Comparison of ENCODE assay signal across 8 cellular contexts in the genomic region with DNA sequence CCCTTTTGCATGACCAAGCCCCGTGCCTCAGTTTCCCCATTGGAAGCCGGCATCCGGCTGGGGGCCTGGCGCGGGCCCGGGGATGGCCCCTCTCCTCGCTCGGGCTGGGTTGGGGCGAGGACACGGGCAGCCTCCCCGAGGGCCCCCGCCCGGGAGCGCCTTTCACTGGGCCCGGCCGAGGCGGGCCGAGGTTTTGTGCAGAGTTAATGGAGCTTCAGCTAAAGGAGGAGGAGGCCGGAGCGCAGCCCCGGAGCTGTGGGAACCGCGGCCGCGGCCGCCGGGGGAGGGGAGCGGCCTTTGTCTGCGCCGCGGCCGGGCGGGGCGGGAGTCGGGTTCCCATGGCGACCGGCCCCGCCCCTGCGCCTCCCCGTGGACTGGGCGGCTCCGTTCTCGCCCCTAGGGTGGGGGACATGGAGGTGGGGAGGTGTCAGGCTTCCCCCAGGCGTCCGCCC. TPM values are rescaled to one million over a fixed set of nuclear protein-coding genes. Genes with fewer than 3 reads are reported as not detected.
DNase-seq lines count a peak whose midpoint lies in the region; ATAC-seq, FAIRE-seq and TF ChIP-seq lines count a peak whose summit lies in the region.

No MANE protein-coding gene starts in this region.

- BruUV-seq in mammary epithelial cell (replicated peaks; lab: Mats Ljungman, UMichigan), result no TSS peak

- intact Hi-C loops in mammary epithelial cell (cut with micrococcal nuclease) (loop anchor here (5.0 kb wide), 1 partner anchor 36 kb away; a partner anchor contains a TSS), kidney (cut with DNase I) (no loop called here)

- dilution Hi-C loops in mammary epithelial cell (cut with HindIII; ENCODE audit: low sequenced_read_pairs), result no loop called here

- no peak for FAIRE-seq in kidney (lab: Jason Lieb, UNC)

- peaks cover 28% of the 10 kb centered on the region for H3K4me1 ChIP-seq in DND-41 (ENCODE audit: insufficient read depth, low read length)
- H3K4me1 ChIP-seq in mammary epithelial cell (ENCODE audit: insufficient read depth, low read length), result peaks cover 29% of the 10 kb centered on the region
- H3K4me1 ChIP-seq in kidney (ENCODE audit: control insufficient read depth in 1 of 2, insufficient read depth in 1 of 2, low read depth in 1 of 2, low read length in 2 of 2), result peaks cover 6 to 25% of the 10 kb centered on the region in 2 donors

- 4% methylated on average over 22 of the region's 45 CpGs for WGBS in mammary epithelial cell (ENCODE audit: low coverage, missing lambda C conversion rate)

- H3K27ac ChIP-seq in DND-41 (ENCODE audit: low read length) (no peak overlapping the region), mammary epithelial cell (ENCODE audit: insufficient read depth, low read depth, low read length) (no peak overlapping the region), kidney (ENCODE audit: low read depth in 2 of 2, low read length in 2 of 2) (no peak overlapping the region)

- H3K9me3 ChIP-seq in DND-41 (ENCODE audit: insufficient read depth, low read length, severe bottlenecking), result no peaks in the 10 kb centered on the region
- no peaks in the 10 kb centered on the region for H3K9me3 ChIP-seq in mammary epithelial cell (replicated peaks; ENCODE audit: insufficient read depth, low read length)
- H3K9me3 ChIP-seq in kidney (ENCODE audit: control insufficient read depth in 1 of 2, low read length in 2 of 2), result no peaks in the 10 kb centered on the region

- ATAC-seq in DND-41 (ENCODE audit: insufficient read depth, low read depth) (peak; percentile 25; the same call in 1 of the 3 replicates), HG02973 (IDR thresholded peaks at IDR 0.05; ENCODE audit: unreplicated experiment) (no peak), HG03457 (IDR thresholded peaks at IDR 0.05; ENCODE audit: unreplicated experiment) (no peak)

- no peaks in the 10 kb centered on the region for H3K79me2 ChIP-seq in DND-41 (ENCODE audit: insufficient read depth, low read length)
- H3K79me2 ChIP-seq in mammary epithelial cell (ENCODE audit: insufficient read depth, low read length), result peaks cover 4% of the 10 kb centered on the region

- H3K4me2 ChIP-seq in DND-41 (ENCODE audit: insufficient read depth, low read length), result peak overlapping the region; percentile 71
- H3K4me2 ChIP-seq in mammary epithelial cell (ENCODE audit: insufficient read depth, low read depth, low read length), result peak overlapping the region; percentile 95

- H2AFZ ChIP-seq in DND-41 (ENCODE audit: low read depth, low read length), result no peak overlapping the region
- no peak overlapping the region for H2AFZ ChIP-seq in mammary epithelial cell (ENCODE audit: low read depth, low read length)

- CTCF ChIA-PET in mammary epithelial cell (lab: Charles Lee; ENCODE audit: low non-redundant PET), result no interaction called here

- TF ChIP-seq CTCF in DND-41 (IDR thresholded peaks at IDR 0.05; ENCODE audit: borderline replicate concordance, extremely low read depth, low read length, poor library complexity, severe bottlenecking), result peak; percentile 34
- TF ChIP-seq CTCF in mammary epithelial cell (conservative IDR thresholded peaks at IDR 0.05 in 1 of 2, IDR thresholded peaks at IDR 0.05 in 1 of 2; ENCODE audit: extremely low read depth in 1 of 2, insufficient read depth in 1 of 2, low read depth in 1 of 2, low read length in 2 of 2), result no peak
- TF ChIP-seq CTCF in kidney (IDR thresholded peaks at IDR 0.05; ENCODE audit: borderline replicate concordance, extremely low read depth, insufficient read depth), result peak; percentile 34

- H4K20me1 ChIP-seq in DND-41 (ENCODE audit: insufficient read depth, low read length), result peaks cover 6% of the 10 kb centered on the region
- no peaks in the 10 kb centered on the region for H4K20me1 ChIP-seq in mammary epithelial cell (ENCODE audit: insufficient read depth, low read length)

- peaks cover 15% of the 10 kb centered on the region for H3K27me3 ChIP-seq in DND-41 (ENCODE audit: insufficient read depth, low read length, poor library complexity)
- H3K27me3 ChIP-seq in mammary epithelial cell (ENCODE audit: insufficient read depth, low read length), result no peaks in the 10 kb centered on the region

- H3K36me3 ChIP-seq in DND-41 (ENCODE audit: insufficient read depth, low read length), result no peaks in the 10 kb centered on the region
- peaks cover 2% of the 10 kb centered on the region for H3K36me3 ChIP-seq in mammary epithelial cell (ENCODE audit: insufficient read depth, low read length)
- H3K36me3 ChIP-seq in kidney (ENCODE audit: control insufficient read depth in 1 of 2, insufficient read depth in 2 of 2, low read length in 2 of 2), result peaks cover 0 to 10% of the 10 kb centered on the region in 2 donors

- H3K9ac ChIP-seq in DND-41 (ENCODE audit: low read depth, low read length), result peak overlapping the region; percentile 59; the same call in 1 of the 2 replicates
- H3K9ac ChIP-seq in mammary epithelial cell (ENCODE audit: insufficient read depth, low read length), result no peak overlapping the region
- no peak overlapping the region for H3K9ac ChIP-seq in kidney (ENCODE audit: low read length in 2 of 2)

- H3K4me3 ChIP-seq in DND-41 (ENCODE audit: low read depth in 1 of 2, low read length in 2 of 2) (peak overlapping the region in 1 of 2 experiments; percentile 53; a peak in 2 of 4 replicates), mammary epithelial cell (replicated peaks in 1 of 3; ENCODE audit: insufficient read depth in 1 of 3, low read depth in 2 of 3, low read length in 3 of 3) (peak overlapping the region in 2 of 3 experiments; percentile 53), kidney (ENCODE audit: low read length in 2 of 2) (no peak overlapping the region)
- peak overlapping the region; percentile 58 for H3K4me3 ChIP-seq in Jurkat, Clone E6-1 (ENCODE audit: low read length)

- in situ Hi-C loops in mammary epithelial cell (cut with MboI; ENCODE audit: low sequenced_read_pairs in 2 of 2), result loop anchor here in 1 of 2 donors (10.0 kb wide), 1 partner anchor 53 kb away; a partner anchor contains a TSS

- peak; percentile 64 for DNase-seq in DND-41
- no peak for DNase-seq in Jurkat, Clone E6-1 (ENCODE audit: low read depth, low spot score)
- DNase-seq in T follicular helper cell (ENCODE audit: low read depth), result peak; percentile 37
- DNase-seq in mammary epithelial cell, result peak; percentile 56
- DNase-seq in kidney, result no peak
- peak; percentile 66 for DNase-seq in stimulated activated CD4-positive, alpha-beta T cell treated with anti-CD3 and anti-CD28 coated beads, Interleukin-4, amount 100 ng/mL, for 1 hour

RNA-seq across cellular contexts. Expression of a gene that starts 1.4 kb away (rescaled TPM):
- 37.9 TPM for polyA plus RNA-seq in Jurkat, Clone E6-1 (2012; ENCODE audit: insufficient read depth, insufficient read length)
- total RNA-seq in mammary epithelial cell (10 to 100 TPM in 1 of 2 donors, 1 to 10 TPM in 1; 9.3 to 10.0 TPM), kidney (18.3 TPM)
- polyA plus RNA-seq in mammary epithelial cell (3.4 TPM), kidney (ENCODE audit: insufficient read depth, low read depth, low replicate concordance) (11.4 TPM)
- 4.2 TPM for polyA minus RNA-seq in mammary epithelial cell

RNA-seq across cellular contexts. Expression of a gene that starts 10.1 kb away (rescaled TPM):
- 27.7 TPM for polyA plus RNA-seq in Jurkat, Clone E6-1 (2012; ENCODE audit: insufficient read depth, insufficient read length)
- total RNA-seq in mammary epithelial cell (10 to 100 TPM; 11.1 to 11.5 TPM), kidney (15.9 TPM)
- polyA plus RNA-seq in mammary epithelial cell (5.8 TPM), kidney (ENCODE audit: insufficient read depth, low read depth, low replicate concordance) (13.4 TPM)
- 1.1 TPM for polyA minus RNA-seq in mammary epithelial cell

RNA-seq across cellular contexts. Expression of a gene that starts 20.5 kb away (rescaled TPM):
- 54.8 TPM for polyA plus RNA-seq in Jurkat, Clone E6-1 (2012; ENCODE audit: insufficient read depth, insufficient read length)
- 10 to 100 TPM; 10.7 to 23.6 TPM for total RNA-seq in mammary epithelial cell
- 8.9 TPM for polyA plus RNA-seq in mammary epithelial cell
- polyA minus RNA-seq in mammary epithelial cell, result 2.7 TPM
- total RNA-seq in kidney, result 43.8 TPM
- polyA plus RNA-seq in kidney (ENCODE audit: insufficient read depth, low read depth, low replicate concordance), result 20.4 TPM

RNA-seq across cellular contexts. Expression of a gene that starts 26.7 kb away (rescaled TPM):
- polyA plus RNA-seq in Jurkat, Clone E6-1 (2012; ENCODE audit: insufficient read depth, insufficient read length), result 44.0 TPM
- total RNA-seq in mammary epithelial cell, result 10 to 100 TPM; 33.0 to 34.0 TPM
- 12.3 TPM for polyA plus RNA-seq in mammary epithelial cell
- polyA minus RNA-seq in mammary epithelial cell, result 18.7 TPM
- total RNA-seq in kidney, result 52.0 TPM
- 19.2 TPM for polyA plus RNA-seq in kidney (ENCODE audit: insufficient read depth, low read depth, low replicate concordance)

RNA-seq across cellular contexts. Expression of a gene that starts 35.9 kb away (rescaled TPM):
- 17.6 TPM for polyA plus RNA-seq in Jurkat, Clone E6-1 (2012; ENCODE audit: insufficient read depth, insufficient read length)
- total RNA-seq in mammary epithelial cell, result 100 to 1,000 TPM; 122 to 240 TPM
- polyA plus RNA-seq in mammary epithelial cell, result 96.4 TPM
- polyA minus RNA-seq in mammary epithelial cell, result 162 TPM
- total RNA-seq in kidney, result 383 TPM
- 128 TPM for polyA plus RNA-seq in kidney (ENCODE audit: insufficient read depth, low read depth, low replicate concordance)

Comparison
In these comparisons a context has a peak if more than half of its experiments do, and no peak if none do; other contexts are left out.
1. DNase-seq: peak in DND-41 (single experiment), T follicular helper cell (single experiment), mammary epithelial cell (single experiment) and stimulated activated CD4-positive, alpha-beta T cell treated with anti-CD3 and anti-CD28 coated beads, Interleukin-4, amount 100 ng/mL, for 1 hour (single experiment); none in Jurkat, Clone E6-1 (single experiment) and kidney (single experiment).
2. H3K4me3 ChIP-seq: peak in Jurkat, Clone E6-1 (single experiment) and mammary epithelial cell (2 of 3); none in kidney (0 of 2).
3. CTCF ChIP-seq: peak in DND-41 (single experiment) and kidney (single experiment); none in mammary epithelial cell (0 of 2).